ENCODE assay signal across 21 cellular contexts in genomic region chr1:51628715-51629590, GRCh38.
"Had no signal": no experiment of that assay in that cellular context is flagged by ENCODE, and none has a peak within 500 bp of the region (broad histone marks: within the 10 kb centered on the region; RNA-seq: fewer than 3 reads in every experiment).

No MANE protein-coding gene starts in this region.

- H3K4me3 Mint-ChIP-seq: activated CD4-positive, alpha-beta T cell treated with anti-CD3 and anti-CD28 coated beads, Interleukin-2, amount 10 ng/mL, durations not matched to agents 7 days and 5 days; activated CD8-positive, alpha-beta T cell treated with anti-CD3 and anti-CD28 coated beads, Interleukin-2, amount 10 ng/mL, durations not matched to agents 7 days and 5 days; activated naive CD8-positive, alpha-beta T cell treated with anti-CD3 and anti-CD28 coated beads, Interleukin-2, amount 10 ng/mL, durations not matched to agents 7 days and 5 days; endodermal cell; naive thymus-derived CD8-positive, alpha-beta T cell; T-helper 1 cell treated with Interleukin-12 subunit alpha and Interleukin-12 subunit beta and Interleukin-4 antibody, amounts not matched to agents 30 μg/mL and 1 μg/mL, for 36 hours had no signal

- H3K9me3 ChIP-seq: heart right ventricle, lower lobe of right lung, prostate gland, right atrium auricular region had no signal

- H3K4me1 ChIP-seq: lower lobe of right lung had no signal

- H3K4me1 Mint-ChIP-seq: endodermal cell had no signal

- DNase-seq: activated CD4-positive, alpha-beta T cell treated with anti-CD3 and anti-CD28 coated beads, Interleukin-2, amount 10 ng/mL, durations not matched to agents 7 days and 5 days; activated CD4-positive, CD25-positive, alpha-beta regulatory T cell treated with anti-CD3 and anti-CD28 coated beads, Interleukin-2, amount 50 U/mL, for 72 hours; activated CD8-positive, alpha-beta T cell treated with anti-CD3 and anti-CD28 coated beads, Interleukin-2, amount 10 ng/mL, durations not matched to agents 7 days and 5 days; activated naive CD4-positive, alpha-beta T cell; activated naive CD8-positive, alpha-beta T cell treated with anti-CD3 and anti-CD28 coated beads, Interleukin-2, amount 10 ng/mL, durations not matched to agents 7 days and 5 days; amniotic stem cell; cerebellar nuclear complex; cortex of kidney; endodermal cell; heart right ventricle; kidney; lower lobe of right lung; naive thymus-derived CD8-positive, alpha-beta T cell; stimulated activated CD4-positive, alpha-beta T cell treated with anti-CD3 and anti-CD28 coated beads, Interleukin-12 subunit alpha, Interleukin-12 subunit beta, amount 100 ng/mL, for 4 hours; stimulated activated CD4-positive, alpha-beta T cell treated with anti-CD3 and anti-CD28 coated beads, Interleukin-4, amount 100 ng/mL, for 4 hours; stimulated activated naive CD8-positive, alpha-beta T cell treated with anti-CD3 and anti-CD28 coated beads, Interleukin-15, Interleukin-2, amounts not matched to agents 100 U/mL and 50 U/mL, for 24 hours had no signal

- H3K27me3 Mint-ChIP-seq: activated CD4-positive, alpha-beta T cell treated with anti-CD3 and anti-CD28 coated beads, Interleukin-2, amount 10 ng/mL, durations not matched to agents 7 days and 5 days; activated naive CD8-positive, alpha-beta T cell treated with anti-CD3 and anti-CD28 coated beads, Interleukin-2, amount 10 ng/mL, durations not matched to agents 7 days and 5 days; naive thymus-derived CD8-positive, alpha-beta T cell had no signal

- ATAC-seq: activated CD8-positive, alpha-beta T cell treated with anti-CD3 and anti-CD28 coated beads, Interleukin-2, amount 10 ng/mL, durations not matched to agents 7 days and 5 days; heart right ventricle; lower lobe of right lung; naive thymus-derived CD8-positive, alpha-beta T cell; stimulated activated naive CD8-positive, alpha-beta T cell treated with anti-CD3 and anti-CD28 coated beads, Interleukin-15, Interleukin-2, amounts not matched to agents 100 U/mL and 50 U/mL, for 24 hours had no signal

- H3K9me3 Mint-ChIP-seq: activated CD4-positive, alpha-beta T cell treated with anti-CD3 and anti-CD28 coated beads, Interleukin-2, amount 10 ng/mL, durations not matched to agents 7 days and 5 days; activated naive CD8-positive, alpha-beta T cell treated with anti-CD3 and anti-CD28 coated beads, Interleukin-2, amount 10 ng/mL, durations not matched to agents 7 days and 5 days; activated T-helper 2 cell treated with anti-CD3 and anti-CD28 coated beads, Interferon-gamma antibody, Interleukin-2, Interleukin-4, amounts not matched to agents 10 μg/mL and 5 μg/mL and 100 μg/mL, durations not matched to agents 14 hours and 24 hours and 36 hours; endodermal cell; naive thymus-derived CD8-positive, alpha-beta T cell; T-helper 1 cell treated with Interleukin-12 subunit alpha and Interleukin-12 subunit beta and Interleukin-4 antibody, amounts not matched to agents 30 μg/mL and 1 μg/mL, for 36 hours had no signal

- H3K4me3 ChIP-seq: heart right ventricle, lower lobe of right lung, prostate gland, right atrium auricular region had no signal

- H3K27ac ChIP-seq: epithelial cell of prostate, heart right ventricle, lower lobe of right lung, prostate gland, right atrium auricular region had no signal

- H3K36me3 ChIP-seq: lower lobe of right lung, prostate gland, right atrium auricular region had no signal

- H3K27me3 ChIP-seq: heart right ventricle, right atrium auricular region had no signal

- H3K27ac Mint-ChIP-seq: activated CD4-positive, alpha-beta T cell treated with anti-CD3 and anti-CD28 coated beads, Interleukin-2, amount 10 ng/mL, durations not matched to agents 7 days and 5 days; activated CD8-positive, alpha-beta T cell treated with anti-CD3 and anti-CD28 coated beads, Interleukin-2, amount 10 ng/mL, durations not matched to agents 7 days and 5 days; activated naive CD8-positive, alpha-beta T cell treated with anti-CD3 and anti-CD28 coated beads, Interleukin-2, amount 10 ng/mL, durations not matched to agents 7 days and 5 days; activated T-helper 2 cell treated with anti-CD3 and anti-CD28 coated beads, Interferon-gamma antibody, Interleukin-2, Interleukin-4, amounts not matched to agents 10 μg/mL and 5 μg/mL and 100 μg/mL, durations not matched to agents 14 hours and 24 hours and 36 hours; naive thymus-derived CD8-positive, alpha-beta T cell; T-helper 1 cell treated with Interleukin-12 subunit alpha and Interleukin-12 subunit beta and Interleukin-4 antibody, amounts not matched to agents 30 μg/mL and 1 μg/mL, for 36 hours had no signal
